2 cellular contexts compared by ENCODE assay signal in genomic region chr20:43457640-43458421, GRCh38.
TF ChIP-seq lines count a peak whose summit lies in the region.

Gene SRSF6 (plus strand): TSS chr20:43457896. CDS start chr20:43458034, 138 bp downstream.

TF ChIP-seq in HEK293, 187 proteins besides CTCF, POLR2A, EP300 and RAD21 (continued from another document and continues in another):
- TF ChIP-seq ZEB2 (tag by site-specific recombination; IDR thresholded peaks at IDR 0.05) (peak; percentile 80; the same call in 1 of the 2 replicates), ZNF138 (tag by site-specific recombination; IDR thresholded peaks at IDR 0.05; ENCODE audit: borderline replicate concordance) (no peak), ZNF629 (tag by site-specific recombination; IDR thresholded peaks at IDR 0.05) (peak; percentile 86), ZNF513 (tag by site-specific recombination; IDR thresholded peaks at IDR 0.05) (peak; percentile 42; the same call in 1 of the 2 replicates), ZNF561 (tag by site-specific recombination; IDR thresholded peaks at IDR 0.05; ENCODE audit: borderline replicate concordance) (peak; percentile 81), ZXDB (tag by site-specific recombination; IDR thresholded peaks at IDR 0.05) (peak; percentile 94), ZNF501 (tag by site-specific recombination; IDR thresholded peaks at IDR 0.05) (peak; percentile 80), ZNF610 (tag by site-specific recombination; IDR thresholded peaks at IDR 0.05; ENCODE audit: borderline replicate concordance) (peak; percentile 71; the same call in 1 of the 2 replicates), ZNF184 (tag by site-specific recombination; IDR thresholded peaks at IDR 0.05) (peak; percentile 42; the same call in 1 of the 2 replicates), PRDM1 (tag by site-specific recombination; IDR thresholded peaks at IDR 0.05) (no peak), ZNF596 (tag by site-specific recombination; IDR thresholded peaks at IDR 0.05) (peak; percentile 4; the same call in 1 of the 2 replicates), ZNF239 (tag by site-specific recombination; IDR thresholded peaks at IDR 0.05) (0 out of 2 replicates have a peak, but pooled peaks have one; percentile 62), ZNF843 (tag by site-specific recombination; IDR thresholded peaks at IDR 0.05) (0 out of 2 replicates have a peak, but pooled peaks have one; percentile 42), SP7 (tag by site-specific recombination; IDR thresholded peaks at IDR 0.05) (peak; percentile 85), ZNF394 (tag by site-specific recombination; IDR thresholded peaks at IDR 0.05; ENCODE audit: borderline replicate concordance) (peak; percentile 74), KLF17 (tag by site-specific recombination; IDR thresholded peaks at IDR 0.05) (peak; percentile 71), ZBTB8A (tag by site-specific recombination; IDR thresholded peaks at IDR 0.05) (peak; percentile 60; the same call in 1 of the 2 replicates), ZNF2 (tag by site-specific recombination; IDR thresholded peaks at IDR 0.05) (peak; percentile 92), YY2 (tag by site-specific recombination; IDR thresholded peaks at IDR 0.05) (peak; percentile 76; the same call in 1 of the 2 replicates), GLIS1 (tag by site-specific recombination; IDR thresholded peaks at IDR 0.05) (peak; percentile 94)
- TF ChIP-seq, protein P1, sequence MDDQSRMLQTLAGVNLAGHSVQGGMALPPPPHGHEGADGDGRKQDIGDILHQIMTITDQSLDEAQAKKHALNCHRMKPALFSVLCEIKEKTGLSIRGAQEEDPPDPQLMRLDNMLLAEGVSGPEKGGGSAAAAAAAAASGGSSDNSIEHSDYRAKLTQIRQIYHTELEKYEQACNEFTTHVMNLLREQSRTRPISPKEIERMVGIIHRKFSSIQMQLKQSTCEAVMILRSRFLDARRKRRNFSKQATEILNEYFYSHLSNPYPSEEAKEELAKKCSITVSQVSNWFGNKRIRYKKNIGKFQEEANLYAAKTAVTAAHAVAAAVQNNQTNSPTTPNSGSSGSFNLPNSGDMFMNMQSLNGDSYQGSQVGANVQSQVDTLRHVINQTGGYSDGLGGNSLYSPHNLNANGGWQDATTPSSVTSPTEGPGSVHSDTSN (CRISPR knock-in tag; IDR thresholded peaks at IDR 0.05): peak; percentile 71; the same call in 1 of the 2 replicates
- TF ChIP-seq, protein P2, sequence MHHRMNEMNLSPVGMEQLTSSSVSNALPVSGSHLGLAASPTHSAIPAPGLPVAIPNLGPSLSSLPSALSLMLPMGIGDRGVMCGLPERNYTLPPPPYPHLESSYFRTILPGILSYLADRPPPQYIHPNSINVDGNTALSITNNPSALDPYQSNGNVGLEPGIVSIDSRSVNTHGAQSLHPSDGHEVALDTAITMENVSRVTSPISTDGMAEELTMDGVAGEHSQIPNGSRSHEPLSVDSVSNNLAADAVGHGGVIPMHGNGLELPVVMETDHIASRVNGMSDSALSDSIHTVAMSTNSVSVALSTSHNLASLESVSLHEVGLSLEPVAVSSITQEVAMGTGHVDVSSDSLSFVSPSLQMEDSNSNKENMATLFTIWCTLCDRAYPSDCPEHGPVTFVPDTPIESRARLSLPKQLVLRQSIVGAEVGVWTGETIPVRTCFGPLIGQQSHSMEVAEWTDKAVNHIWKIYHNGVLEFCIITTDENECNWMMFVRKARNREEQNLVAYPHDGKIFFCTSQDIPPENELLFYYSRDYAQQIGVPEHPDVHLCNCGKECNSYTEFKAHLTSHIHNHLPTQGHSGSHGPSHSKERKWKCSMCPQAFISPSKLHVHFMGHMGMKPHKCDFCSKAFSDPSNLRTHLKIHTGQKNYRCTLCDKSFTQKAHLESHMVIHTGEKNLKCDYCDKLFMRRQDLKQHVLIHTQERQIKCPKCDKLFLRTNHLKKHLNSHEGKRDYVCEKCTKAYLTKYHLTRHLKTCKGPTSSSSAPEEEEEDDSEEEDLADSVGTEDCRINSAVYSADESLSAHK (tag by site-specific recombination; IDR thresholded peaks at IDR 0.05): no peak
- TF ChIP-seq, protein P3, sequence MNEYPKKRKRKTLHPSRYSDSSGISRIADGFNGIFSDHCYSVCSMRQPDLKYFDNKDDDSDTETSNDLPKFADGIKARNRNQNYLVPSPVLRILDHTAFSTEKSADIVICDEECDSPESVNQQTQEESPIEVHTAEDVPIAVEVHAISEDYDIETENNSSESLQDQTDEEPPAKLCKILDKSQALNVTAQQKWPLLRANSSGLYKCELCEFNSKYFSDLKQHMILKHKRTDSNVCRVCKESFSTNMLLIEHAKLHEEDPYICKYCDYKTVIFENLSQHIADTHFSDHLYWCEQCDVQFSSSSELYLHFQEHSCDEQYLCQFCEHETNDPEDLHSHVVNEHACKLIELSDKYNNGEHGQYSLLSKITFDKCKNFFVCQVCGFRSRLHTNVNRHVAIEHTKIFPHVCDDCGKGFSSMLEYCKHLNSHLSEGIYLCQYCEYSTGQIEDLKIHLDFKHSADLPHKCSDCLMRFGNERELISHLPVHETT (tag by site-specific recombination; IDR thresholded peaks at IDR 0.05): peak; percentile 60; the same call in 1 of the 2 replicates

TF ChIP-seq in SK-N-SH, 30 proteins besides CTCF, POLR2A, EP300 and RAD21 (continued from another document):
- TF ChIP-seq USF1 (IDR thresholded peaks at IDR 0.05; ENCODE audit: borderline replicate concordance, low read depth) (peak; percentile 27; the same call in 1 of the 2 replicates), TEAD4 (IDR thresholded peaks at IDR 0.05; ENCODE audit: borderline replicate concordance, insufficient read depth) (0 out of 2 replicates have a peak, but pooled peaks have one; percentile 14), SIN3A (IDR thresholded peaks at IDR 0.05; ENCODE audit: borderline replicate concordance, low read depth, low read length) (peak; percentile 4; the same call in 1 of the 2 replicates), NFIC (IDR thresholded peaks at IDR 0.05; ENCODE audit: borderline replicate concordance) (no peak), POLR2AphosphoS5 (IDR thresholded peaks at IDR 0.05; ENCODE audit: low read depth, low read length) (peak; percentile 99)
- TF ChIP-seq, protein P4, sequence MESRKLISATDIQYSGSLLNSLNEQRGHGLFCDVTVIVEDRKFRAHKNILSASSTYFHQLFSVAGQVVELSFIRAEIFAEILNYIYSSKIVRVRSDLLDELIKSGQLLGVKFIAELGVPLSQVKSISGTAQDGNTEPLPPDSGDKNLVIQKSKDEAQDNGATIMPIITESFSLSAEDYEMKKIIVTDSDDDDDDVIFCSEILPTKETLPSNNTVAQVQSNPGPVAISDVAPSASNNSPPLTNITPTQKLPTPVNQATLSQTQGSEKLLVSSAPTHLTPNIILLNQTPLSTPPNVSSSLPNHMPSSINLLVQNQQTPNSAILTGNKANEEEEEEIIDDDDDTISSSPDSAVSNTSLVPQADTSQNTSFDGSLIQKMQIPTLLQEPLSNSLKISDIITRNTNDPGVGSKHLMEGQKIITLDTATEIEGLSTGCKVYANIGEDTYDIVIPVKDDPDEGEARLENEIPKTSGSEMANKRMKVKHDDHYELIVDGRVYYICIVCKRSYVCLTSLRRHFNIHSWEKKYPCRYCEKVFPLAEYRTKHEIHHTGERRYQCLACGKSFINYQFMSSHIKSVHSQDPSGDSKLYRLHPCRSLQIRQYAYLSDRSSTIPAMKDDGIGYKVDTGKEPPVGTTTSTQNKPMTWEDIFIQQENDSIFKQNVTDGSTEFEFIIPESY (IDR thresholded peaks at IDR 0.05; ENCODE audit: borderline replicate concordance, low read depth): no peak
TF ChIP-seq in SK-N-SH: peak in this region for 11.
